ENCODE assay signal across 17 cellular contexts in the genomic region with DNA sequence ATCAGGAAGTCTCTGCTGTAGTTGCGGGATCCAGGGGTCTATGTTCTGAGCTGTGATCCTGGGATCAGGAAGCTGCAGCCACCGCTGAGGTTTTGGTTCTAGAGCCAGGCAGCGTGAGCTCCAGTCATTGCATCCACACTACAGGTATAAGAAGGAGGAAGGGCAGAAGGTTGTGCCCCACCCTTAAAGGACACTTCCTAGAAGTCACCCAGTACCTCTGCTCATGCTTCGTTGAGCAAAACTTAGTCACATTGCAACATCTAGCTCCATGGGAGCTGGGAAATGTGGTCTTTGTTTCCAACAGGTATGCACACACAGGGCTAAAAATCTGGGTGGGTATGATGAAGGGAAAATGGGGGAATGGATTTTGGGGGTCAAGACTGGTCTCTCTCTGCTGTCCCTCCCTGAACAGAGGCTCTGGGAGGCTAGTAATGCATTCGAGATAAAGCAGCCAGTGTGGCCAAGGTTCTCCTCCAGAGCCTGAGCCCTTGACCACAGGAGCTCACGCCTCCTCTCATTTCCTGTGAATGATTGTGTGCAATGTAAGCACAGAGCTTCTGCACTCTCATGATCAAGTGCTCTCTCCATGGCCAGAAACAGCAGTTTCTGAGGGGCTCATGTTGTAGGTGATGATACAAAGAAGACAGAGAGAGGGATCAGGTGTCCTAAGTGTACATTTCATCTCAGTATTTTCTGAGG.
DNase-seq lines count a peak whose midpoint lies in the region; ATAC-seq and TF ChIP-seq lines count a peak whose summit lies in the region.
"Had no signal": no experiment of that assay in that cellular context is flagged by ENCODE, and none has a peak within 500 bp of the region (broad histone marks: within the 10 kb centered on the region; RNA-seq: fewer than 3 reads in every experiment).

No MANE protein-coding gene starts in this region.

- H3K27me3 Mint-ChIP-seq in activated CD4-positive, alpha-beta T cell treated with anti-CD3 and anti-CD28 coated beads, Interleukin-2, amount 10 ng/mL, durations not matched to agents 24 days and 14 days: no peaks in the 10 kb centered on the region
- H3K27me3 Mint-ChIP-seq in osteocyte (ENCODE audit: unreplicated experiment): no peaks in the 10 kb centered on the region

- 90 to 100% methylated on average over 1 to 2 of the region's 6 CpGs for WGBS in gastroesophageal sphincter (ENCODE audit: low coverage in 1 of 2), 2 donors

- H3K27ac Mint-ChIP-seq in activated CD4-positive, alpha-beta T cell treated with anti-CD3 and anti-CD28 coated beads, Interleukin-2, amount 10 ng/mL, durations not matched to agents 24 days and 14 days: peak overlapping the region; percentile 5
- no peak overlapping the region for H3K27ac Mint-ChIP-seq in osteocyte (ENCODE audit: unreplicated experiment)

- no peaks in the 10 kb centered on the region for H3K4me1 ChIP-seq in gastroesophageal sphincter
- H3K4me1 ChIP-seq: left lung, prostate gland, upper lobe of left lung had no signal

- TF ChIP-seq EP300 in gastroesophageal sphincter (IDR thresholded peaks at IDR 0.05): no peak

- no peaks in the 10 kb centered on the region for H3K9me3 Mint-ChIP-seq in activated CD4-positive, alpha-beta T cell treated with anti-CD3 and anti-CD28 coated beads, Interleukin-2, amount 10 ng/mL, durations not matched to agents 24 days and 14 days
- no peaks in the 10 kb centered on the region for H3K9me3 Mint-ChIP-seq in osteocyte (ENCODE audit: unreplicated experiment)

- no peak for TF ChIP-seq CTCF in osteocyte (IDR thresholded peaks at IDR 0.05)
- no peak for TF ChIP-seq CTCF in gastroesophageal sphincter (IDR thresholded peaks at IDR 0.05)

- intact Hi-C loops in activated CD4-positive, alpha-beta T cell treated with anti-CD3 and anti-CD28 coated beads, Interleukin-2, amount 10 ng/mL, durations not matched to agents 24 days and 14 days (cut with micrococcal nuclease): no loop called here

- no peak for TF ChIP-seq POLR2A in gastroesophageal sphincter (IDR thresholded peaks at IDR 0.05)

- DNase-seq in activated CD4-positive, alpha-beta T cell treated with anti-CD3 and anti-CD28 coated beads, Interleukin-2, amount 10 ng/mL, durations not matched to agents 24 days and 14 days: no peak
- DNase-seq in activated CD4-positive, alpha-beta T cell treated with anti-CD3 and anti-CD28 coated beads, Interleukin-2, amount 50 U/mL, for 1 hour: no peak
- DNase-seq in amniotic epithelial cell (ENCODE audit: low read depth) (peak; percentile 26), osteocyte (ENCODE audit: extremely low spot score, unreplicated experiment) (peak; percentile 53), pons (ENCODE audit: low spot score) (no peak), CD1c-positive myeloid dendritic cell (ENCODE audit: extremely low spot score) (no peak)
- DNase-seq: activated T-cell treated with anti-CD3 and anti-CD28 coated beads for 4 hours; effector CD8-positive, alpha-beta T cell; left lung; NCI-H1694 treated with DMSO at 0.1 percent for 48 hours; spleen; stimulated activated naive CD4-positive, alpha-beta T cell; upper lobe of left lung had no signal

- H3K27ac ChIP-seq in gastroesophageal sphincter: no peak overlapping the region
- H3K27ac ChIP-seq: left lung, prostate gland, upper lobe of left lung had no signal

- H3K36me3 Mint-ChIP-seq in activated CD4-positive, alpha-beta T cell treated with anti-CD3 and anti-CD28 coated beads, Interleukin-2, amount 10 ng/mL, durations not matched to agents 24 days and 14 days (ENCODE audit: low read depth): peaks cover 73% of the 10 kb centered on the region
- peaks cover 15% of the 10 kb centered on the region for H3K36me3 Mint-ChIP-seq in osteocyte (ENCODE audit: unreplicated experiment)

- peaks cover 23% of the 10 kb centered on the region for H3K4me1 Mint-ChIP-seq in activated CD4-positive, alpha-beta T cell treated with anti-CD3 and anti-CD28 coated beads, Interleukin-2, amount 10 ng/mL, durations not matched to agents 24 days and 14 days
- H3K4me1 Mint-ChIP-seq in osteocyte (ENCODE audit: unreplicated experiment): no peaks in the 10 kb centered on the region

- H3K4me3 ChIP-seq in gastroesophageal sphincter: no peak overlapping the region
- H3K4me3 ChIP-seq: left lung, prostate gland, spleen, upper lobe of left lung had no signal

- H3K27me3 ChIP-seq in gastroesophageal sphincter: no peaks in the 10 kb centered on the region
- H3K27me3 ChIP-seq: left lung, spleen, upper lobe of left lung had no signal

- peaks cover 0 to 50% of the 10 kb centered on the region in 2 donors for H3K36me3 ChIP-seq in gastroesophageal sphincter
- H3K36me3 ChIP-seq: prostate gland had no signal

- no peaks in the 10 kb centered on the region for H3K9me3 ChIP-seq in gastroesophageal sphincter
- H3K9me3 ChIP-seq: left lung, prostate gland, spleen, upper lobe of left lung had no signal

- ATAC-seq in HG03469 (IDR thresholded peaks at IDR 0.05; ENCODE audit: unreplicated experiment): peak; percentile 72
- no peak for ATAC-seq in gastroesophageal sphincter
- ATAC-seq: left lung, Panc1 had no signal

- H3K4me3 Mint-ChIP-seq in activated CD4-positive, alpha-beta T cell treated with anti-CD3 and anti-CD28 coated beads, Interleukin-2, amount 10 ng/mL, durations not matched to agents 24 days and 14 days: no peak overlapping the region
- H3K4me3 Mint-ChIP-seq in osteocyte (ENCODE audit: unreplicated experiment): no peak overlapping the region

Comparison
In these comparisons a context has a peak if more than half of its experiments do, and no peak if none do; other contexts are left out.
1. DNase-seq: peak in amniotic epithelial cell (single experiment) and osteocyte (single experiment); none in activated CD4-positive, alpha-beta T cell treated with anti-CD3 and anti-CD28 coated beads, Interleukin-2, amount 10 ng/mL, durations not matched to agents 24 days and 14 days (single experiment), activated CD4-positive, alpha-beta T cell treated with anti-CD3 and anti-CD28 coated beads, Interleukin-2, amount 50 U/mL, for 1 hour (single experiment), pons (single experiment) and CD1c-positive myeloid dendritic cell (single experiment).